ENCODE assay signal across 18 cellular contexts in the genomic region with DNA sequence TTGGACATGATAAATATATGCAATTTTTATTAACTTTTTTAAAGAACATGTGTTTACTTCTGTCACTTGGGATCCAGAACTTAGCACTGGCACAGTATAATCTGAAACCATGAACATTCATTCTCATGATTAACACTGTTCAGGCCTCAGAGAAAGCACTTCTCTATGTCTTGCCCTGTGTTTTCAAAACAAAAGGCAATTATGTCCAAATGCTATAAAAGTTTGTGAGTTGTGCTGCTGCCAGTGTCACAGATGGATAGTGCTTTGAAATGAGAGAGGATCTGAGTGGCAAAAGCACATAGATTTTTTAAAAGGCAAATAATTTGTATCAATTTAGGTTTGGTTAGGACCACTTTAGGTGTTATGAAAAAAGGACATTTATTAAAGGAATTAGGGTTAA.
"Had no signal": no experiment of that assay in that cellular context is flagged by ENCODE, and none has a peak within 500 bp of the region (broad histone marks: within the 10 kb centered on the region; RNA-seq: fewer than 3 reads in every experiment).

No MANE protein-coding gene starts in this region.

- H3K27ac ChIP-seq: esophagus squamous epithelium, heart left ventricle, pancreas, prostate gland, stomach, suprapubic skin, tibial artery, upper lobe of right lung, vagina had no signal

- H3K27me3 Mint-ChIP-seq: central memory CD8-positive, alpha-beta T cell; effector memory CD8-positive, alpha-beta T cell had no signal

- DNase-seq: effector memory CD8-positive, alpha-beta T cell; esophagus squamous epithelium; foreskin fibroblast; heart left ventricle; left cardiac atrium; natural killer cell; pancreas; retina; stimulated activated naive CD4-positive, alpha-beta T cell; stomach; tibial artery; upper lobe of right lung had no signal

- ATAC-seq: effector memory CD8-positive, alpha-beta T cell; heart left ventricle; left cardiac atrium; natural killer cell; pancreas; sciatic nerve; upper lobe of right lung had no signal

- H3K9me3 Mint-ChIP-seq: central memory CD8-positive, alpha-beta T cell had no signal

- H3K27me3 ChIP-seq: esophagus squamous epithelium, heart left ventricle, pancreas, stomach, suprapubic skin, tibial artery, upper lobe of right lung, vagina had no signal

- H3K4me1 Mint-ChIP-seq: central memory CD8-positive, alpha-beta T cell; natural killer cell had no signal

- H3K27ac Mint-ChIP-seq: effector memory CD8-positive, alpha-beta T cell; natural killer cell had no signal

- H3K4me3 Mint-ChIP-seq: central memory CD8-positive, alpha-beta T cell; effector memory CD8-positive, alpha-beta T cell; natural killer cell; neural crest cell had no signal
